26 cellular contexts compared by ENCODE assay signal in the genomic region with DNA sequence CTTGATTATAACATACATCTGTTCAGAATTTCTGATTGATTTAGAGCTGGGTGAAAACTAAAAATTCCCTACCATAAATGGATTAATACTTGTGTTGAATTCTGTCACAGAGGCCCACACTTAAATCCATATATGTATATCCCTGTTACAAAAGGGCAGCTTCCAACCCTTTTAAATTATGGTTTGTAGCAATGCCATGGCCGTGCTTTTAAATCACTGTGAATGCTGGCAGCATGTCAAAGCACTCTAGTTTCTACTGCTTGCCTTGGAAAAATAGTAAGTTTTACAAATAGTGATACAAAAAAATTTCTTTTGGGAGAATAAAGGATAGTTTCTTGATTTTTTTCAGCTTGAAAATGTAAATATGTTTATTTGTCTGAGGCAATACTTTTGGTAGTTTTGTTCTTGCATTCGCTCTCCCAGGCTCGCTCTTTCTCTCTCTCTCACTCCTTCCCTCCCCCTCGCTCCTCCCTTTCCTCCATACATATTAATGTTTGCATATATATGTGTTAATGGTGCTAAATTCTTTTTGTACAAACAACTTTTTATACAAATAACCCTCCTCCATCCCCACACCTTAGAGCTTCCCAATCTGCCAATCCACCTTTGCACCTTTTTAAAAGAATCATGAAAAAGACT. TPM values are rescaled to one million over a fixed set of nuclear protein-coding genes. Genes with fewer than 3 reads are reported as not detected.
DNase-seq lines count a peak whose midpoint lies in the region; ATAC-seq and TF ChIP-seq lines count a peak whose summit lies in the region.
"Had no signal": no experiment of that assay in that cellular context is flagged by ENCODE, and none has a peak within 500 bp of the region (broad histone marks: within the 10 kb centered on the region; RNA-seq: fewer than 3 reads in every experiment).

No MANE protein-coding gene starts in this region.

- DNase-seq in A673 (ENCODE audit: low spot score) (peak; percentile 68), immature natural killer cell (no peak), progenitor cell of endocrine pancreas (ENCODE audit: low spot score, unreplicated experiment) (no peak), Right ventricle myocardium inferior (ENCODE audit: missing footprints) (no peak), cortex of kidney (lab: John Stamatoyannopoulos, UW) (no peak), SHP77 (lab: John Stamatoyannopoulos, UW) (no peak)
- DNase-seq: ACHN; activated B cell treated with CpG ODN at 0.5 μM for 24 hours; activated CD4-positive, alpha-beta memory T cell treated with anti-CD3 and anti-CD28 coated beads for 36 hours; effector CD4-positive, alpha-beta T cell; gastrocnemius medialis; islet precursor cell; lower lobe of right lung; NCI-H1105 treated with DMSO at 0.1 percent for 48 hours; SK-N-SH; stimulated activated CD4-positive, alpha-beta T cell treated with anti-CD3 and anti-CD28 coated beads, Interleukin-4, amount 100 ng/mL, for 4 hours; stimulated activated naive CD8-positive, alpha-beta T cell treated with anti-CD3 and anti-CD28 coated beads, Interleukin-15, amount 100 ng/mL, for 72 hours; upper lobe of right lung had no signal

- BruUV-seq in A673 (replicated peaks; lab: Mats Ljungman, UMichigan): no TSS peak

- peaks cover 29% of the 10 kb centered on the region for H3K36me3 ChIP-seq in A673 (ENCODE audit: insufficient read depth, low read length, poor library complexity, severe bottlenecking)
- H3K36me3 ChIP-seq in HEK293 (ENCODE audit: control insufficient read depth in 2 of 2, insufficient read depth in 1 of 2, low read length in 2 of 2): peaks cover 11 to 21% of the 10 kb centered on the region in 2 experiments; a peak in 2 of 3 replicates
- H3K36me3 ChIP-seq: gastrocnemius medialis, HAP-1, lower lobe of right lung, right atrium auricular region had no signal

- POLR2A ChIA-PET in A673 (lab: Charles Lee; ENCODE audit: low non-redundant PET): no interaction called here
- POLR2A ChIA-PET in HEK293 (lab: Yijun Ruan, JAX): interaction anchor here (0.8 kb wide), 1 partner anchor 66 kb away, joined by 3 read pairs; no protein-coding TSS in a partner anchor

- peaks cover 10% of the 10 kb centered on the region for H3K9me3 ChIP-seq in A673 (ENCODE audit: low read depth, low read length, poor library complexity, severe bottlenecking)
- no peaks in the 10 kb centered on the region for H3K9me3 ChIP-seq in HEK293 (ENCODE audit: control insufficient read depth, insufficient read depth, low read depth, low read length)
- H3K9me3 ChIP-seq: ascending aorta, gastrocnemius medialis, HAP-1, SK-N-SH, upper lobe of right lung had no signal

- H3K4me1 ChIP-seq in A673 (ENCODE audit: insufficient read depth, low read length, poor library complexity, severe bottlenecking): peaks cover 61% of the 10 kb centered on the region
- no peaks in the 10 kb centered on the region; the same call in 1 of the 2 replicates for H3K4me1 ChIP-seq in HEK293 (ENCODE audit: control insufficient read depth, insufficient read depth, low read length)
- H3K4me1 ChIP-seq: BLaER1 treated with 17β-estradiol and CSF1 and Interleukin-3, amounts not matched to agents 10 nM and 100 nM; gastrocnemius medialis; HAP-1; lower lobe of right lung; right atrium auricular region had no signal

- H3K9me3 Mint-ChIP-seq in immature natural killer cell: no peaks in the 10 kb centered on the region
- peaks cover 9% of the 10 kb centered on the region for H3K9me3 Mint-ChIP-seq in progenitor cell of endocrine pancreas (ENCODE audit: low read depth)

- H3K36me3 Mint-ChIP-seq in immature natural killer cell (peaks cover 2 to 19% (median 6%) of the 10 kb centered on the region in 3 donors), progenitor cell of endocrine pancreas (ENCODE audit: insufficient read depth) (peaks cover 31% of the 10 kb centered on the region)

- peaks cover 0 to 4% (median 2%) of the 10 kb centered on the region in 3 donors for H3K27me3 Mint-ChIP-seq in immature natural killer cell (ENCODE audit: low read depth in 3 of 3)
- H3K27me3 Mint-ChIP-seq in progenitor cell of endocrine pancreas: no peaks in the 10 kb centered on the region
- H3K27me3 Mint-ChIP-seq: activated B cell treated with CpG ODN at 0.5 μM for 24 hours; activated CD4-positive, alpha-beta memory T cell treated with anti-CD3 and anti-CD28 coated beads for 36 hours; IgD-negative memory B cell; stimulated activated naive CD8-positive, alpha-beta T cell treated with anti-CD3 and anti-CD28 coated beads, Interleukin-15, amount 100 ng/mL, for 72 hours had no signal

- intact Hi-C loops in A673 (cut with micrococcal nuclease; ENCODE audit: unreplicated experiment) (loop anchor here (5.0 kb wide), 1 partner anchor 567 kb away; no protein-coding TSS in a partner anchor), Right ventricle myocardium inferior (cut with DNase I) (no loop called here)

- H3K27ac Mint-ChIP-seq in immature natural killer cell (peak overlapping the region in 5 of 6 donors; percentile 1 to 65 (median 44)), progenitor cell of endocrine pancreas (peak overlapping the region; percentile 69)
- H3K27ac Mint-ChIP-seq: activated B cell treated with CpG ODN at 0.5 μM for 24 hours; activated CD4-positive, alpha-beta memory T cell treated with anti-CD3 and anti-CD28 coated beads for 36 hours; IgD-negative memory B cell had no signal

- no peak for TF ChIP-seq CTCF in A673 (conservative IDR thresholded peaks at IDR 0.05; ENCODE audit: low read depth, low read length)
- TF ChIP-seq CTCF in HEK293 (tag by site-specific recombination; IDR thresholded peaks at IDR 0.05): no peak
- TF ChIP-seq CTCF in progenitor cell of endocrine pancreas (IDR thresholded peaks at IDR 0.05; ENCODE audit: unreplicated experiment): no peak

- H3K4me3 Mint-ChIP-seq in immature natural killer cell: peak overlapping the region in 1 of 5 donors; percentile 28
- no peak overlapping the region for H3K4me3 Mint-ChIP-seq in progenitor cell of endocrine pancreas (ENCODE audit: low read depth)
- H3K4me3 Mint-ChIP-seq: activated B cell treated with CpG ODN at 0.5 μM for 24 hours; activated CD4-positive, alpha-beta memory T cell treated with anti-CD3 and anti-CD28 coated beads for 36 hours; stimulated activated naive CD8-positive, alpha-beta T cell treated with anti-CD3 and anti-CD28 coated beads, Interleukin-15, amount 100 ng/mL, for 72 hours had no signal

- ATAC-seq in Right ventricle myocardium inferior: no peak
- no peak for ATAC-seq in HG03520 (IDR thresholded peaks at IDR 0.05; ENCODE audit: unreplicated experiment)
- ATAC-seq: gastrocnemius medialis; lower lobe of right lung; stimulated activated naive CD8-positive, alpha-beta T cell treated with anti-CD3 and anti-CD28 coated beads, Interleukin-15, amount 100 ng/mL, for 72 hours; upper lobe of right lung had no signal

- H3K27ac ChIP-seq in A673 (ENCODE audit: low read depth, low read length, poor library complexity, severe bottlenecking) (peak overlapping the region; percentile 87), HEK293 (ENCODE audit: extremely low read depth, low read depth, low read length) (no peak overlapping the region)
- H3K27ac ChIP-seq: BLaER1 treated with 17β-estradiol and CSF1 and Interleukin-3, amounts not matched to agents 10 nM and 100 nM; gastrocnemius medialis; lower lobe of right lung; right atrium auricular region; upper lobe of right lung had no signal

- H3K4me1 Mint-ChIP-seq in immature natural killer cell (peaks cover 87 to 97% of the 10 kb centered on the region in 2 donors), progenitor cell of endocrine pancreas (ENCODE audit: low read depth) (peaks cover 8% of the 10 kb centered on the region)

- H3K27me3 ChIP-seq in A673 (replicated peaks; ENCODE audit: insufficient read depth, low read depth, low read length, poor library complexity): no peaks in the 10 kb centered on the region
- H3K27me3 ChIP-seq: ascending aorta; BLaER1 treated with 17β-estradiol and CSF1 and Interleukin-3, amounts not matched to agents 10 nM and 100 nM; gastrocnemius medialis; right atrium auricular region; upper lobe of right lung had no signal

- H3K4me3 ChIP-seq in A673 (ENCODE audit: low read depth, low read length, poor library complexity, severe bottlenecking): peak overlapping the region; percentile 13
- H3K4me3 ChIP-seq in HEK293 (ENCODE audit: low read depth, low read length): no peak overlapping the region
- H3K4me3 ChIP-seq: ascending aorta; BLaER1 treated with 17β-estradiol and CSF1 and Interleukin-3, amounts not matched to agents 10 nM and 100 nM; gastrocnemius medialis; HAP-1; lower lobe of right lung; right atrium auricular region; upper lobe of right lung had no signal

- CTCF ChIA-PET in A673 (lab: Charles Lee): interaction anchor here (0.8 to 2.0 kb wide), 2 partner anchors 60 to 352 kb away, joined by 3 to 4 read pairs; no protein-coding TSS in a partner anchor
- CTCF ChIA-PET in HEK293 (lab: Yijun Ruan, JAX): interaction anchor here (0.6 to 8.4 kb wide), 7 partner anchors 18 to 390 kb away, joined by 3 to 131 read pairs (median 5); no protein-coding TSS in a partner anchor

TF ChIP-seq in HEK293, 187 proteins besides CTCF, POLR2A, EP300 and RAD21:
- no peak for TF ChIP-seq TRIM28 (IDR thresholded peaks at IDR 0.05; ENCODE audit: borderline replicate concordance, low read length)
- peak; percentile 76 for TF ChIP-seq ZNF596 (tag by site-specific recombination; IDR thresholded peaks at IDR 0.05)
TF ChIP-seq in HEK293: peak in this region for 1.

RNA-seq across cellular contexts. Expression of a gene that starts 29.8 kb away (rescaled TPM):
- 115 and 121 TPM in 2 replicates for total RNA-seq in A673 (2021)
- polyA plus RNA-seq in immature natural killer cell: 100 to 1,000 TPM; 235 to 402 (median 325) TPM
- 123 and 140 TPM in 2 replicates for total RNA-seq in progenitor cell of endocrine pancreas
- total RNA-seq in Right ventricle myocardium inferior: 21.2 TPM
- total RNA-seq: G401 had no signal
